Comparison of ENCODE assay signal across 16 cellular contexts in the genomic region with DNA sequence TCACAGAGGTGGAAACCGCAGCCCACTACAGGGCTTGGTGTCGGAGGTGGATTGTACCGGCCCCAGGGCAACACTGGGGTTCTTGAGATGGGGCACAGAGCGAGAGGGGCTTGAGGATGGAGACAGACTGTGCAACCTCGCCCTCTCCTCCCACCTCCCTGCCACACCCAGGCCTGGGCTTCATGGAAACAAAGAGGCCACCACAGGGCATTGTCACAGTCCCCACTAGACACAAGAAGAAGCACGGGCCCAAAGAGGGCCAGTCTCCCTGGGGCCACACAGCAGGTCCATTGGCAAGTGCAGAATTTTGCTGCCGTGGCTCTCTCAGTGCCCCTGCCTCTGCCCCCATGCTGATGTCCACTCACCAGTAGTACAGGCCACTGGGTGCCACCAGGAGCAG. TPM values are rescaled to one million over a fixed set of nuclear protein-coding genes. Genes with fewer than 3 reads are reported as not detected.
DNase-seq lines count a peak whose midpoint lies in the region; ATAC-seq and TF ChIP-seq lines count a peak whose summit lies in the region.
"Had no signal": no experiment of that assay in that cellular context is flagged by ENCODE, and none has a peak within 500 bp of the region (broad histone marks: within the 10 kb centered on the region; RNA-seq: fewer than 3 reads in every experiment).

No MANE protein-coding gene starts in this region.

- H4K20me1 ChIP-seq in Karpas-422 (ENCODE audit: insufficient read depth, low read depth, low read length), result no peaks in the 10 kb centered on the region

- H3K4me3 ChIP-seq in Karpas-422 (ENCODE audit: low read length) (no peak overlapping the region), tibial artery (no peak overlapping the region)
- H3K4me3 ChIP-seq: HAP-1 had no signal

- no peaks in the 10 kb centered on the region for H3K9me3 Mint-ChIP-seq in activated naive CD4-positive, alpha-beta T cell treated with anti-CD3 and anti-CD28 coated beads, Interleukin-2, amount 10 ng/mL, durations not matched to agents 7 days and 5 days
- no peaks in the 10 kb centered on the region for H3K9me3 Mint-ChIP-seq in activated naive CD8-positive, alpha-beta T cell treated with anti-CD3 and anti-CD28 coated beads, Interleukin-2, amount 10 ng/mL, durations not matched to agents 7 days and 5 days
- H3K9me3 Mint-ChIP-seq: neural crest cell had no signal

- H3K27ac Mint-ChIP-seq in activated naive CD4-positive, alpha-beta T cell treated with anti-CD3 and anti-CD28 coated beads, Interleukin-2, amount 10 ng/mL, durations not matched to agents 7 days and 5 days, result peak overlapping the region; percentile 88
- peak overlapping the region; percentile 86 for H3K27ac Mint-ChIP-seq in activated naive CD8-positive, alpha-beta T cell treated with anti-CD3 and anti-CD28 coated beads, Interleukin-2, amount 10 ng/mL, durations not matched to agents 7 days and 5 days

- peak overlapping the region; percentile 49 for H3K4me2 ChIP-seq in Karpas-422 (ENCODE audit: low read depth, low read length, poor library complexity, severe bottlenecking)

- H3K36me3 ChIP-seq in Karpas-422 (ENCODE audit: insufficient read depth, low read length) (no peaks in the 10 kb centered on the region), tibial artery (no peaks in the 10 kb centered on the region)

- H3K9ac ChIP-seq in Karpas-422 (ENCODE audit: low read length), result peak overlapping the region; percentile 49

- peaks cover 9% of the 10 kb centered on the region for H3K36me3 Mint-ChIP-seq in activated naive CD4-positive, alpha-beta T cell treated with anti-CD3 and anti-CD28 coated beads, Interleukin-2, amount 10 ng/mL, durations not matched to agents 7 days and 5 days
- H3K36me3 Mint-ChIP-seq in activated naive CD8-positive, alpha-beta T cell treated with anti-CD3 and anti-CD28 coated beads, Interleukin-2, amount 10 ng/mL, durations not matched to agents 7 days and 5 days, result peaks cover 3% of the 10 kb centered on the region
- H3K36me3 Mint-ChIP-seq: activated naive CD8-positive, alpha-beta T cell had no signal

- H3K27me3 ChIP-seq in Karpas-422 (ENCODE audit: low read length) (no peaks in the 10 kb centered on the region), tibial artery (peaks cover 0 to 3% of the 10 kb centered on the region in 2 donors)

- H3K9me2 ChIP-seq in Karpas-422 (replicated peaks; ENCODE audit: insufficient read depth, low read length), result no peaks in the 10 kb centered on the region

- TF ChIP-seq CTCF in tibial artery (IDR thresholded peaks at IDR 0.05), result no peak

- H3K27ac ChIP-seq in Karpas-422 (ENCODE audit: low read length) (peak overlapping the region; percentile 69), tibial artery (no peak overlapping the region)

- H2AFZ ChIP-seq in Karpas-422 (ENCODE audit: low read length), result no peak overlapping the region

- no peaks in the 10 kb centered on the region for H3K9me3 ChIP-seq in Karpas-422 (ENCODE audit: low read length)
- H3K9me3 ChIP-seq in tibial artery, result no peaks in the 10 kb centered on the region
- H3K9me3 ChIP-seq: HAP-1 had no signal

- peaks cover 51% of the 10 kb centered on the region for H3K4me1 Mint-ChIP-seq in activated naive CD4-positive, alpha-beta T cell treated with anti-CD3 and anti-CD28 coated beads, Interleukin-2, amount 10 ng/mL, durations not matched to agents 7 days and 5 days
- H3K4me1 Mint-ChIP-seq in activated naive CD8-positive, alpha-beta T cell treated with anti-CD3 and anti-CD28 coated beads, Interleukin-2, amount 10 ng/mL, durations not matched to agents 7 days and 5 days, result peaks cover 21% of the 10 kb centered on the region
- H3K4me1 Mint-ChIP-seq: neural crest cell had no signal

- DNase-seq in activated naive CD4-positive, alpha-beta T cell treated with anti-CD3 and anti-CD28 coated beads, Interleukin-2, amount 10 ng/mL, durations not matched to agents 7 days and 5 days, result no peak
- no peak for DNase-seq in activated naive CD4-positive, alpha-beta T cell treated with Interleukin-2 at 50 U/mL for 16 hours
- no peak for DNase-seq in Karpas-422
- DNase-seq in activated naive CD8-positive, alpha-beta T cell treated with anti-CD3 and anti-CD28 coated beads, Interleukin-2, amount 10 ng/mL, durations not matched to agents 7 days and 5 days, result no peak
- peak; percentile 3 to 48 for DNase-seq in tibial artery
- DNase-seq in DMS79 (lab: John Stamatoyannopoulos, UW), result no peak
- DNase-seq in NCI-H2029 (lab: John Stamatoyannopoulos, UW), result no peak
- DNase-seq: effector CD4-positive, alpha-beta T cell; GDM1; NCI-H2081; NCI-H524 treated with DMSO at 0.1 percent for 48 hours; right cardiac atrium had no signal

- POLR2A ChIA-PET in activated naive CD8-positive, alpha-beta T cell treated with anti-CD3 and anti-CD28 coated beads, Interleukin-2, amount 10 ng/mL, durations not matched to agents 7 days and 5 days (lab: Charles Lee), result no interaction called here

- no peak for ATAC-seq in activated naive CD8-positive, alpha-beta T cell treated with anti-CD3 and anti-CD28 coated beads, Interleukin-2, amount 10 ng/mL, durations not matched to agents 7 days and 5 days (ENCODE audit: low read depth)
- no peak for ATAC-seq in GM21423 (IDR thresholded peaks at IDR 0.05; ENCODE audit: unreplicated experiment)
- ATAC-seq: right cardiac atrium had no signal

- no peak overlapping the region for H3K4me3 Mint-ChIP-seq in activated naive CD4-positive, alpha-beta T cell treated with anti-CD3 and anti-CD28 coated beads, Interleukin-2, amount 10 ng/mL, durations not matched to agents 7 days and 5 days
- peak overlapping the region; percentile 55 for H3K4me3 Mint-ChIP-seq in activated naive CD8-positive, alpha-beta T cell treated with anti-CD3 and anti-CD28 coated beads, Interleukin-2, amount 10 ng/mL, durations not matched to agents 7 days and 5 days
- H3K4me3 Mint-ChIP-seq: neural crest cell had no signal

- H3K27me3 Mint-ChIP-seq in activated naive CD4-positive, alpha-beta T cell treated with anti-CD3 and anti-CD28 coated beads, Interleukin-2, amount 10 ng/mL, durations not matched to agents 7 days and 5 days, result no peaks in the 10 kb centered on the region
- no peaks in the 10 kb centered on the region for H3K27me3 Mint-ChIP-seq in activated naive CD8-positive, alpha-beta T cell treated with anti-CD3 and anti-CD28 coated beads, Interleukin-2, amount 10 ng/mL, durations not matched to agents 7 days and 5 days
- H3K27me3 Mint-ChIP-seq: activated naive CD8-positive, alpha-beta T cell had no signal

- CTCF ChIA-PET in activated naive CD4-positive, alpha-beta T cell treated with anti-CD3 and anti-CD28 coated beads, Interleukin-2, amount 10 ng/mL, durations not matched to agents 7 days and 5 days (lab: Charles Lee), result no interaction called here

- peaks cover 47% of the 10 kb centered on the region for H3K79me2 ChIP-seq in Karpas-422 (ENCODE audit: low read length)

- intact Hi-C loops in tibial artery (cut with DNase I; ENCODE audit: low total_unique reads), result loop anchor here (5.0 kb wide), 1 partner anchor 347 kb away; no protein-coding TSS in a partner anchor

- peaks cover 43% of the 10 kb centered on the region for H3K4me1 ChIP-seq in Karpas-422 (ENCODE audit: low read length)
- H3K4me1 ChIP-seq in tibial artery, result peaks cover 0 to 27% (median 10%) of the 10 kb centered on the region in 4 donors
- H3K4me1 ChIP-seq: HAP-1 had no signal

RNA-seq across cellular contexts. Expression of a gene that starts 4.1 kb away (rescaled TPM):
- 3.0 and 7.0 TPM in 2 replicates for total RNA-seq in Karpas-422 (2014; rRNA removed; shearing (Covaris generic); ENCODE audit: low replicate concordance)
- 10 to 100 TPM; 10.3 to 12.2 TPM for total RNA-seq in activated naive CD8-positive, alpha-beta T cell treated with anti-CD3 and anti-CD28 coated beads, Interleukin-2, amount 10 ng/mL, durations not matched to agents 7 days and 5 days

RNA-seq across cellular contexts. Expression of a gene that starts 20.3 kb away (rescaled TPM):
- 30.2 and 80.0 TPM in 2 replicates for total RNA-seq in Karpas-422 (2014; rRNA removed; shearing (Covaris generic); ENCODE audit: low replicate concordance)
- 10 to 100 TPM; 38.4 to 42.1 TPM for total RNA-seq in activated naive CD8-positive, alpha-beta T cell treated with anti-CD3 and anti-CD28 coated beads, Interleukin-2, amount 10 ng/mL, durations not matched to agents 7 days and 5 days

Comparison
In these comparisons a context has a peak if more than half of its experiments do, and no peak if none do; other contexts are left out.
1. DNase-seq: peak in tibial artery (2 of 2); none in activated naive CD4-positive, alpha-beta T cell treated with anti-CD3 and anti-CD28 coated beads, Interleukin-2, amount 10 ng/mL, durations not matched to agents 7 days and 5 days (single experiment), activated naive CD4-positive, alpha-beta T cell treated with Interleukin-2 at 50 U/mL for 16 hours (single experiment), Karpas-422 (single experiment), activated naive CD8-positive, alpha-beta T cell treated with anti-CD3 and anti-CD28 coated beads, Interleukin-2, amount 10 ng/mL, durations not matched to agents 7 days and 5 days (single experiment), DMS79 (single experiment) and NCI-H2029 (single experiment).